21 cellular contexts compared by ENCODE assay signal in genomic region chr10:110042181-110042580, GRCh38. TPM values are rescaled to one million over a fixed set of nuclear protein-coding genes. Genes with fewer than 3 reads are reported as not detected.
DNase-seq lines count a peak whose midpoint lies in the region; ATAC-seq, FAIRE-seq and TF ChIP-seq lines count a peak whose summit lies in the region.
"Had no signal": no experiment of that assay in that cellular context is flagged by ENCODE, and none has a peak within 500 bp of the region (broad histone marks: within the 10 kb centered on the region; RNA-seq: fewer than 3 reads in every experiment).

No MANE protein-coding gene starts in this region.

- H3K36me3 Mint-ChIP-seq in T-helper 17 cell (ENCODE audit: low read depth), result no peaks in the 10 kb centered on the region
- peaks cover 0 to 7% (median 3%) of the 10 kb centered on the region in 3 donors for H3K36me3 Mint-ChIP-seq in naive thymus-derived CD8-positive, alpha-beta T cell

- H3K9me3 ChIP-seq in T-helper 17 cell (ENCODE audit: control insufficient read depth, low read length, poor library complexity, severe bottlenecking), result no peaks in the 10 kb centered on the region
- H3K9me3 ChIP-seq in transverse colon, result no peaks in the 10 kb centered on the region
- H3K9me3 ChIP-seq: gastroesophageal sphincter, stomach had no signal

- H3K27me3 Mint-ChIP-seq in T-helper 17 cell, result no peaks in the 10 kb centered on the region
- H3K27me3 Mint-ChIP-seq in naive thymus-derived CD8-positive, alpha-beta T cell, result no peaks in the 10 kb centered on the region
- H3K27me3 Mint-ChIP-seq: activated naive CD4-positive, alpha-beta T cell treated with anti-CD3 and anti-CD28 coated beads, Interleukin-2, amount 10 ng/mL, durations not matched to agents 7 days and 5 days; B cell had no signal

- TF ChIP-seq CTCF in fibroblast of pulmonary artery (IDR thresholded peaks at IDR 0.05; ENCODE audit: low read length, missing control alignments) (peak; percentile 5), transverse colon (IDR thresholded peaks at IDR 0.05) (no peak)

- peaks cover 0 to under 1% (median 0%) of the 10 kb centered on the region in 9 donors for H3K9me3 Mint-ChIP-seq in naive thymus-derived CD8-positive, alpha-beta T cell

- H3K4me3 Mint-ChIP-seq in T-helper 17 cell, result no peak overlapping the region
- H3K4me3 Mint-ChIP-seq in naive thymus-derived CD8-positive, alpha-beta T cell, result peak overlapping the region in 2 of 10 donors; percentile 1 to 3
- H3K4me3 Mint-ChIP-seq: activated naive CD4-positive, alpha-beta T cell treated with anti-CD3 and anti-CD28 coated beads, Interleukin-2, amount 10 ng/mL, durations not matched to agents 7 days and 5 days; B cell; endodermal cell had no signal

- WGBS in transverse colon (ENCODE audit: low coverage in 1 of 2), 2 donors, result 49 to 81% methylated on average over 3 of the region's 3 CpGs

- no peaks in the 10 kb centered on the region for H3K27me3 ChIP-seq in transverse colon
- H3K27me3 ChIP-seq: cardiac muscle cell, gastroesophageal sphincter, stomach had no signal

- in situ Hi-C loops in Caki2 (cut with HindIII; ENCODE audit: low pct_unique_long_range_greater_than_20kb, low sequenced_read_pairs) (no loop called here), transverse colon (cut with MboI; ENCODE audit: low pct_ligation_motif_present in 1 of 4, low pct_unique_long_range_greater_than_20kb in 1 of 4, low sequenced_read_pairs in 3 of 4) (no loop called here)

- intact Hi-C loops in transverse colon (cut with DNase I; ENCODE audit: low total_unique reads), result no loop called here

- H3K27ac Mint-ChIP-seq in T-helper 17 cell, result peak overlapping the region; percentile 47
- H3K27ac Mint-ChIP-seq in naive thymus-derived CD8-positive, alpha-beta T cell, result peak overlapping the region in 6 of 10 donors; percentile 7 to 75 (median 28)
- H3K27ac Mint-ChIP-seq: activated naive CD4-positive, alpha-beta T cell treated with anti-CD3 and anti-CD28 coated beads, Interleukin-2, amount 10 ng/mL, durations not matched to agents 7 days and 5 days; B cell; endodermal cell had no signal

- no peak overlapping the region for H3K27ac ChIP-seq in transverse colon
- H3K27ac ChIP-seq: gastroesophageal sphincter had no signal

- FAIRE-seq in GM12891 (lab: Jason Lieb, UNC), result no peak
- FAIRE-seq: K562 had no signal

- no peaks in the 10 kb centered on the region for H3K36me3 ChIP-seq in transverse colon
- H3K36me3 ChIP-seq: cardiac muscle cell, gastroesophageal sphincter, stomach had no signal

- no peak for TF ChIP-seq POLR2A in transverse colon (IDR thresholded peaks at IDR 0.05)
- TF ChIP-seq POLR2A in GM12891 (IDR thresholded peaks at IDR 0.05; ENCODE audit: low read depth, low read length), result no peak

- peak; percentile 47 for DNase-seq in Caki2 (ENCODE audit: low read depth)
- DNase-seq in T-helper 17 cell, result no peak
- peak; percentile 58 for DNase-seq in fibroblast of pulmonary artery (ENCODE audit: low read depth)
- no peak for DNase-seq in naive thymus-derived CD8-positive, alpha-beta T cell
- no peak for DNase-seq in NCI-H774 (lab: John Stamatoyannopoulos, UW)
- no peak for DNase-seq in transverse colon
- DNase-seq in activated CD4-positive, alpha-beta T cell treated with anti-CD3 and anti-CD28 coated beads for 48 hours, result no peak
- DNase-seq in GM12891 (ENCODE audit: insufficient read length, low spot score), result no peak
- DNase-seq: activated CD8-positive, alpha-beta memory T cell treated with anti-CD3 and anti-CD28 coated beads, Interleukin-2, amount 50 U/mL, for 4 hours; activated naive CD4-positive, alpha-beta T cell treated with anti-CD3 and anti-CD28 coated beads, Interleukin-2, amount 10 ng/mL, durations not matched to agents 7 days and 5 days; DMS153; endodermal cell; NCI-H1092 treated with DMSO at 0.1 percent for 48 hours; NK-92 treated with Interleukin-12 subunit alpha and Interleukin-12 subunit beta, amount 100 ng/mL, for 24 hours; posterior cingulate gyrus; stimulated activated CD4-positive, alpha-beta T cell treated with anti-CD3 and anti-CD28 coated beads, Interleukin-15, amount 100 ng/mL, for 24 hours; stomach had no signal

- no peak for ATAC-seq in T-helper 17 cell
- ATAC-seq in naive thymus-derived CD8-positive, alpha-beta T cell, result no peak
- ATAC-seq: gastroesophageal sphincter, K562 had no signal

- POLR2A ChIA-PET in naive thymus-derived CD8-positive, alpha-beta T cell (lab: Charles Lee), result no interaction called here

- H3K4me1 Mint-ChIP-seq in T-helper 17 cell, result peaks cover 38% of the 10 kb centered on the region
- H3K4me1 Mint-ChIP-seq in naive thymus-derived CD8-positive, alpha-beta T cell, result peaks cover 28 to 75% (median 65%) of the 10 kb centered on the region in 4 donors

- no peak overlapping the region for H3K4me3 ChIP-seq in fibroblast of pulmonary artery (replicated peaks; ENCODE audit: low read depth, low read length)
- no peak overlapping the region for H3K4me3 ChIP-seq in transverse colon
- H3K4me3 ChIP-seq: cardiac muscle cell, gastroesophageal sphincter, K562, stomach had no signal

- peaks cover 0 to 15% (median 7%) of the 10 kb centered on the region in 4 donors for H3K4me1 ChIP-seq in transverse colon

- no peak for TF ChIP-seq EP300 in transverse colon (IDR thresholded peaks at IDR 0.05; ENCODE audit: low read depth)

TF ChIP-seq in GM12891, 5 proteins besides CTCF, POLR2A, EP300 and RAD21:
- TF ChIP-seq POLR2AphosphoS5 (IDR thresholded peaks at IDR 0.05; ENCODE audit: low read depth, low read length) (no peak), TAF1 (IDR thresholded peaks at IDR 0.05; ENCODE audit: low read depth, low read length) (no peak), SPI1 (IDR thresholded peaks at IDR 0.05; ENCODE audit: low read depth, low read length) (no peak), POU2F2 (IDR thresholded peaks at IDR 0.05; ENCODE audit: low read depth, low read length) (no peak), PAX5 (IDR thresholded peaks at IDR 0.05; ENCODE audit: insufficient read depth, low read length, severe bottlenecking) (no peak)

RNA-seq across cellular contexts. Expression of gene ADD3, which starts 34.4 kb away (rescaled TPM):
- 110 and 342 TPM in 2 replicates for total RNA-seq in Caki2 (2014; rRNA removed; shearing (Covaris generic); ENCODE audit: low replicate concordance)
- total RNA-seq in T-helper 17 cell (100 to 1,000 TPM; 343 to 351 TPM), transverse colon (100 to 1,000 TPM; 175 to 342 (median 258) TPM)
- total RNA-seq in naive thymus-derived CD8-positive, alpha-beta T cell, result 100 to 1,000 TPM; 332 to 358 TPM
- polyA plus RNA-seq in naive thymus-derived CD8-positive, alpha-beta T cell, result 100 to 1,000 TPM; 356 to 405 (median 359) TPM
- polyA plus RNA-seq in GM12891 (2012; ENCODE audit: low read depth, missing spikeins), result 18.9 TPM

Comparison
In these comparisons a context has a peak if more than half of its experiments do, and no peak if none do; other contexts are left out.
1. DNase-seq: peak in Caki2 (single experiment) and fibroblast of pulmonary artery (single experiment); none in T-helper 17 cell (0 of 3), naive thymus-derived CD8-positive, alpha-beta T cell (0 of 10), NCI-H774 (single experiment), transverse colon (single experiment), activated CD4-positive, alpha-beta T cell treated with anti-CD3 and anti-CD28 coated beads for 48 hours (single experiment) and GM12891 (single experiment).